ENCODE assay signal across 28 cellular contexts in genomic region chr14:42334931-42335330, GRCh38.
"Had no signal": no experiment of that assay in that cellular context is flagged by ENCODE, and none has a peak within 500 bp of the region (broad histone marks: within the 10 kb centered on the region; RNA-seq: fewer than 3 reads in every experiment).

No MANE protein-coding gene starts in this region.

- H3K4me1 ChIP-seq: stomach, suprapubic skin, testis, thyroid gland, tibial nerve, transverse colon, upper lobe of left lung, upper lobe of right lung, uterus, vagina had no signal

- DNase-seq: stimulated activated CD4-positive, alpha-beta T cell treated with anti-CD3 and anti-CD28 coated beads, Interleukin-2, amount 100 ng/mL, for 48 hours; stimulated activated CD4-positive, alpha-beta T cell treated with anti-CD3 and anti-CD28 coated beads, Interleukin-4, amount 100 ng/mL, for 1 hour; stimulated activated CD4-positive, alpha-beta T cell treated with anti-CD3 and anti-CD28 coated beads, Interleukin-4, amount 100 ng/mL, for 24 hours; stimulated activated CD4-positive, alpha-beta T cell treated with anti-CD3 and anti-CD28 coated beads, Interleukin-4, amount 100 ng/mL, for 4 hours; stimulated activated CD8-positive, alpha-beta memory T cell treated with anti-CD3 and anti-CD28 coated beads, Interleukin-4, amount 100 ng/mL, for 48 hours; stimulated activated naive B cell treated with anti-CD40 and anti-IgM and Interleukin-4, amounts not matched to agents 10 μg/mL and 1 μg/mL and 100 μg/mL, for 72 hours; stimulated activated naive CD4-positive, alpha-beta T cell; stimulated activated naive CD4-positive, alpha-beta T cell treated with Interleukin-2 at 50 U/mL for 16 hours; stimulated activated naive CD8-positive, alpha-beta T cell treated with anti-CD3 and anti-CD28 coated beads, Interleukin-15, amount 100 ng/mL, for 72 hours; stimulated activated naive CD8-positive, alpha-beta T cell treated with anti-CD3 and anti-CD28 coated beads, Interleukin-15, Interleukin-2, amounts not matched to agents 100 U/mL and 50 U/mL, for 24 hours; stomach; substantia nigra; testis; thyroid gland; transverse colon; trophoblast cell; upper lobe of left lung; upper lobe of right lung; uterus had no signal

- H3K9me3 ChIP-seq: suprapubic skin, testis, thoracic aorta, thyroid gland, tibial nerve, upper lobe of left lung, upper lobe of right lung, uterus, vagina had no signal

- H3K4me3 ChIP-seq: stomach, suprapubic skin, testis, thoracic aorta, thyroid gland, tibial nerve, transverse colon, upper lobe of left lung, upper lobe of right lung, uterus, vagina had no signal

- H3K4me1 Mint-ChIP-seq: stimulated activated effector memory CD8-positive, alpha-beta T cell treated with anti-CD3 and anti-CD28 coated beads, Interleukin-12 subunit alpha, Interleukin-12 subunit beta, amount 100 ng/mL, for 72 hours; stimulated activated memory B cell treated with anti-CD40 and anti-IgM and Interleukin-4, amounts not matched to agents 10 μg/mL and 1 μg/mL and 100 μg/mL, for 72 hours; stimulated activated naive CD8-positive, alpha-beta T cell treated with anti-CD3 and anti-CD28 coated beads, Interleukin-15, amount 100 ng/mL, for 72 hours had no signal

- H3K36me3 Mint-ChIP-seq: stimulated activated effector memory CD8-positive, alpha-beta T cell treated with anti-CD3 and anti-CD28 coated beads, Interleukin-12 subunit alpha, Interleukin-12 subunit beta, amount 100 ng/mL, for 72 hours; stimulated activated memory B cell treated with anti-CD40 and anti-IgM and Interleukin-4, amounts not matched to agents 10 μg/mL and 1 μg/mL and 100 μg/mL, for 72 hours; stimulated activated naive B cell treated with anti-CD40 and anti-IgM and Interleukin-4, amounts not matched to agents 10 μg/mL and 1 μg/mL and 100 μg/mL, for 72 hours; type B pancreatic cell had no signal

- H3K36me3 ChIP-seq: stomach, suprapubic skin, thoracic aorta, thyroid gland, tibial nerve, transverse colon, upper lobe of left lung, upper lobe of right lung, uterus, vagina had no signal

- FAIRE-seq: urothelium cell line had no signal

- H3K4me3 Mint-ChIP-seq: stimulated activated effector memory CD8-positive, alpha-beta T cell treated with anti-CD3 and anti-CD28 coated beads, Interleukin-12 subunit alpha, Interleukin-12 subunit beta, amount 100 ng/mL, for 72 hours; stimulated activated memory B cell treated with anti-CD40 and anti-IgM and Interleukin-4, amounts not matched to agents 10 μg/mL and 1 μg/mL and 100 μg/mL, for 72 hours; stimulated activated naive B cell treated with anti-CD40 and anti-IgM and Interleukin-4, amounts not matched to agents 10 μg/mL and 1 μg/mL and 100 μg/mL, for 72 hours; stimulated activated naive CD8-positive, alpha-beta T cell treated with anti-CD3 and anti-CD28 coated beads, Interleukin-15, amount 100 ng/mL, for 72 hours; stimulated activated naive CD8-positive, alpha-beta T cell treated with anti-CD3 and anti-CD28 coated beads, Interleukin-15, Interleukin-2, amounts not matched to agents 100 ng/mL and 50 ng/mL, for 24 hours; type B pancreatic cell had no signal

- H3K9me3 Mint-ChIP-seq: stimulated activated memory B cell treated with anti-CD40 and anti-IgM and Interleukin-4, amounts not matched to agents 10 μg/mL and 1 μg/mL and 100 μg/mL, for 72 hours; stimulated activated naive CD8-positive, alpha-beta T cell treated with anti-CD3 and anti-CD28 coated beads, Interleukin-15, amount 100 ng/mL, for 72 hours; stimulated activated naive CD8-positive, alpha-beta T cell treated with anti-CD3 and anti-CD28 coated beads, Interleukin-15, Interleukin-2, amounts not matched to agents 100 ng/mL and 50 ng/mL, for 24 hours; type B pancreatic cell had no signal

- H3K27me3 Mint-ChIP-seq: stimulated activated memory B cell treated with anti-CD40 and anti-IgM and Interleukin-4, amounts not matched to agents 10 μg/mL and 1 μg/mL and 100 μg/mL, for 72 hours; stimulated activated naive B cell treated with anti-CD40 and anti-IgM and Interleukin-4, amounts not matched to agents 10 μg/mL and 1 μg/mL and 100 μg/mL, for 72 hours; stimulated activated naive CD8-positive, alpha-beta T cell treated with anti-CD3 and anti-CD28 coated beads, Interleukin-15, amount 100 ng/mL, for 72 hours; stimulated activated naive CD8-positive, alpha-beta T cell treated with anti-CD3 and anti-CD28 coated beads, Interleukin-15, Interleukin-2, amounts not matched to agents 100 ng/mL and 50 ng/mL, for 24 hours; type B pancreatic cell had no signal

- H3K27me3 ChIP-seq: stomach, suprapubic skin, testis, thyroid gland, tibial nerve, transverse colon, upper lobe of left lung, upper lobe of right lung, uterus, vagina had no signal

- H3K27ac Mint-ChIP-seq: stimulated activated effector memory CD8-positive, alpha-beta T cell treated with anti-CD3 and anti-CD28 coated beads, Interleukin-12 subunit alpha, Interleukin-12 subunit beta, amount 100 ng/mL, for 72 hours; stimulated activated memory B cell treated with anti-CD40 and anti-IgM and Interleukin-4, amounts not matched to agents 10 μg/mL and 1 μg/mL and 100 μg/mL, for 72 hours; stimulated activated naive B cell treated with anti-CD40 and anti-IgM and Interleukin-4, amounts not matched to agents 10 μg/mL and 1 μg/mL and 100 μg/mL, for 72 hours; stimulated activated naive CD8-positive, alpha-beta T cell treated with anti-CD3 and anti-CD28 coated beads, Interleukin-15, amount 100 ng/mL, for 72 hours; stimulated activated naive CD8-positive, alpha-beta T cell treated with anti-CD3 and anti-CD28 coated beads, Interleukin-15, Interleukin-2, amounts not matched to agents 100 ng/mL and 50 ng/mL, for 24 hours; type B pancreatic cell had no signal

- ATAC-seq: stimulated activated effector memory CD8-positive, alpha-beta T cell treated with anti-CD3 and anti-CD28 coated beads, Interleukin-12 subunit alpha, Interleukin-12 subunit beta, amount 100 ng/mL, for 72 hours; stimulated activated memory B cell treated with anti-CD40 and anti-IgM and Interleukin-4, amounts not matched to agents 10 μg/mL and 1 μg/mL and 100 μg/mL, for 72 hours; stimulated activated naive B cell treated with anti-CD40 and anti-IgM and Interleukin-4, amounts not matched to agents 10 μg/mL and 1 μg/mL and 100 μg/mL, for 72 hours; stimulated activated naive CD8-positive, alpha-beta T cell treated with anti-CD3 and anti-CD28 coated beads, Interleukin-15, amount 100 ng/mL, for 72 hours; stimulated activated naive CD8-positive, alpha-beta T cell treated with anti-CD3 and anti-CD28 coated beads, Interleukin-15, Interleukin-2, amounts not matched to agents 100 U/mL and 50 U/mL, for 24 hours; upper lobe of right lung had no signal

- H3K27ac ChIP-seq: stomach, suprapubic skin, testis, thoracic aorta, thyroid gland, tibial nerve, transverse colon, upper lobe of left lung, upper lobe of right lung, uterus, vagina had no signal
